Comparison of ENCODE assay signal across 1 cellular context in the genomic region with DNA sequence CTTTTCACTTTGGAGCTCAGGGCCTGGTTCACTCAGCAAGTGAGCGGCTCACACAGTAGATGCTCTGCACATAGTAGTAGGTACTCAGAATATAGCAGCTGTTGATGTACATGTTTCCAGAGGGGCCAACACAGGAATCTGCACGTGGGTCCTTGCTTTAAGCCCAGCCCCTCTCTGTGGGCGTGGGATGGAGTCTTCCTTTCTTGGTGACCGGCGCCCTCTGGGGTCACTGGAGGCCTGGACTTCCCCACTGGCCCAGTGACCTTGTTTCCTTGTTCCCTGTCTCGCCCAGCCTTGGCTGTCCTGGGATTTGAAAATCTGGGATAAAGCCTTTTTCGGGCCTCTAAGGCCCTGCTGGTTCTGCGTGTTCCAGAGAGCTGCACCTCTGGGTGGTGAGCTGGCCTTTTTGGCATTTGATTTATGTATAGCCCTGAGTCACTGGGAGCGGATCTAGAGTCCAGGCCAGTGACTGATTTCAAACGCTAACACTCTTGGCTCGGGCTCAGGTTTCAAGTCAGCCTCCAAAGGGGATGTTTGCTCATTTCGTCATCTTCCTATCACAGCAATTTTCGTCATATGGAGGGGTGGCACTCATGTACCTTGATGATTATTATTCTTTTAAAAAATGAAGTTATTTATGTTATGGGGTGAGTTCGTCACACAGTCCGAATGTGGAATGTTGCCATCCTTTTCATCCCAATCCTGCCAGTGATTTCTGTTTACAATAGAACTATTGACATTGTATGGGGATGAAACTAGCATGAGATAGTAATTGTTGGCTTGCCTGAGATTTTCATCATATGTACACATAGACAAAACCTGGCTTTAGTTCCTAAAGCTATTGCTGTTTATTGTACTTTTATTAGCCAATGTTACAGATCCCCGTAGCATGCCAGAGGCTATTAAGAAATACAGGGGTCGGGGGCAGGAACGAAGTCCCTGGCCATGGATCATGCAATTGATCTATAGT.
TF ChIP-seq lines count a peak whose summit lies in the region.

No MANE protein-coding gene starts in this region.

TF ChIP-seq in HepG2, 621 proteins besides CTCF, POLR2A, EP300 and RAD21 (continued from another document and continues in another):
- TF ChIP-seq TFE3 (CRISPR knock-in tag; IDR thresholded peaks at IDR 0.05): no peak; the same call in none of the 2 replicates
- TF ChIP-seq ZNF496 (CRISPR knock-in tag; IDR thresholded peaks at IDR 0.05; ENCODE audit: insufficient replicate concordance): no peak
- no peak for TF ChIP-seq ZNF33A (CRISPR knock-in tag; IDR thresholded peaks at IDR 0.05; ENCODE audit: borderline replicate concordance)
- TF ChIP-seq ZBTB26 (CRISPR knock-in tag; IDR thresholded peaks at IDR 0.05; ENCODE audit: borderline replicate concordance): 0 out of 2 replicates have a peak, but pooled peaks have one; percentile 34
- TF ChIP-seq, protein P1, sequence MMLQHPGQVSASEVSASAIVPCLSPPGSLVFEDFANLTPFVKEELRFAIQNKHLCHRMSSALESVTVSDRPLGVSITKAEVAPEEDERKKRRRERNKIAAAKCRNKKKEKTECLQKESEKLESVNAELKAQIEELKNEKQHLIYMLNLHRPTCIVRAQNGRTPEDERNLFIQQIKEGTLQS (CRISPR knock-in tag; IDR thresholded peaks at IDR 0.05): peak; percentile 76; the same call in 1 of the 2 replicates
- TF ChIP-seq, protein P2, sequence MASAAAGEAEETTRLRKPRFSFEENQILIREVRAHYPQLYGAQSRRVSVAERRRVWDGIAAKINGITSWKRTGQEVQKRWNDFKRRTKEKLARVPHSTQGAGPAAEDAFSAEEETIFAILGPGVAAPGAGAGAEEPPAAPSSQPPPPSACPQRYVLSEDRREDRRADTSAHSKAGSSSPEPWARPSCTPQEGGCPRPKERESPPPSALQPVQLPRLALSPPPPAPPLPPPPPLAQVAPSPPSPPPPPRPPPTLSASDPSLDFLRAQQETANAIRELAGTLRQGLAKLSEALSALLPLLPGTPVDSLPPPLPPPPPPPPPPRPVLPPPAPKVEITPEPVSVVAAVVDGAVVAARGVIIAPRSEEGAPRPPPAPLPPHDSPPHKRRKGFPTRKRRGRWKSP (CRISPR knock-in tag; IDR thresholded peaks at IDR 0.05): peak; percentile 33; the same call in 1 of the 2 replicates
- peak; percentile 84; the same call in 1 of the 2 replicates for TF ChIP-seq ZNF501 (CRISPR knock-in tag; IDR thresholded peaks at IDR 0.05)
- peak; percentile 60; the same call in 1 of the 2 replicates for TF ChIP-seq NFKBIZ (CRISPR knock-in tag; IDR thresholded peaks at IDR 0.05)
- TF ChIP-seq TMF1 (CRISPR knock-in tag; IDR thresholded peaks at IDR 0.05; ENCODE audit: low read depth): no peak
- no peak; the same call in 1 of the 2 replicates for TF ChIP-seq HDAC1 (CRISPR knock-in tag; IDR thresholded peaks at IDR 0.05)
- TF ChIP-seq NFE2 (CRISPR knock-in tag; IDR thresholded peaks at IDR 0.05): 0 out of 2 replicates have a peak, but pooled peaks have one; percentile 28
- TF ChIP-seq ZNF558 (CRISPR knock-in tag; IDR thresholded peaks at IDR 0.05; ENCODE audit: borderline replicate concordance): no peak
- TF ChIP-seq, protein P3, sequence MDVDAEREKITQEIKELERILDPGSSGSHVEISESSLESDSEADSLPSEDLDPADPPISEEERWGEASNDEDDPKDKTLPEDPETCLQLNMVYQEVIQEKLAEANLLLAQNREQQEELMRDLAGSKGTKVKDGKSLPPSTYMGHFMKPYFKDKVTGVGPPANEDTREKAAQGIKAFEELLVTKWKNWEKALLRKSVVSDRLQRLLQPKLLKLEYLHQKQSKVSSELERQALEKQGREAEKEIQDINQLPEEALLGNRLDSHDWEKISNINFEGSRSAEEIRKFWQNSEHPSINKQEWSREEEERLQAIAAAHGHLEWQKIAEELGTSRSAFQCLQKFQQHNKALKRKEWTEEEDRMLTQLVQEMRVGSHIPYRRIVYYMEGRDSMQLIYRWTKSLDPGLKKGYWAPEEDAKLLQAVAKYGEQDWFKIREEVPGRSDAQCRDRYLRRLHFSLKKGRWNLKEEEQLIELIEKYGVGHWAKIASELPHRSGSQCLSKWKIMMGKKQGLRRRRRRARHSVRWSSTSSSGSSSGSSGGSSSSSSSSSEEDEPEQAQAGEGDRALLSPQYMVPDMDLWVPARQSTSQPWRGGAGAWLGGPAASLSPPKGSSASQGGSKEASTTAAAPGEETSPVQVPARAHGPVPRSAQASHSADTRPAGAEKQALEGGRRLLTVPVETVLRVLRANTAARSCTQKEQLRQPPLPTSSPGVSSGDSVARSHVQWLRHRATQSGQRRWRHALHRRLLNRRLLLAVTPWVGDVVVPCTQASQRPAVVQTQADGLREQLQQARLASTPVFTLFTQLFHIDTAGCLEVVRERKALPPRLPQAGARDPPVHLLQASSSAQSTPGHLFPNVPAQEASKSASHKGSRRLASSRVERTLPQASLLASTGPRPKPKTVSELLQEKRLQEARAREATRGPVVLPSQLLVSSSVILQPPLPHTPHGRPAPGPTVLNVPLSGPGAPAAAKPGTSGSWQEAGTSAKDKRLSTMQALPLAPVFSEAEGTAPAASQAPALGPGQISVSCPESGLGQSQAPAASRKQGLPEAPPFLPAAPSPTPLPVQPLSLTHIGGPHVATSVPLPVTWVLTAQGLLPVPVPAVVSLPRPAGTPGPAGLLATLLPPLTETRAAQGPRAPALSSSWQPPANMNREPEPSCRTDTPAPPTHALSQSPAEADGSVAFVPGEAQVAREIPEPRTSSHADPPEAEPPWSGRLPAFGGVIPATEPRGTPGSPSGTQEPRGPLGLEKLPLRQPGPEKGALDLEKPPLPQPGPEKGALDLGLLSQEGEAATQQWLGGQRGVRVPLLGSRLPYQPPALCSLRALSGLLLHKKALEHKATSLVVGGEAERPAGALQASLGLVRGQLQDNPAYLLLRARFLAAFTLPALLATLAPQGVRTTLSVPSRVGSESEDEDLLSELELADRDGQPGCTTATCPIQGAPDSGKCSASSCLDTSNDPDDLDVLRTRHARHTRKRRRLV (CRISPR knock-in tag; IDR thresholded peaks at IDR 0.05): no peak
- no peak for TF ChIP-seq HDAC6 (IDR thresholded peaks at IDR 0.05; ENCODE audit: low read depth, low read length)
- TF ChIP-seq NCOA1 (CRISPR knock-in tag; IDR thresholded peaks at IDR 0.05): no peak
- TF ChIP-seq HDAC2 (CRISPR knock-in tag; IDR thresholded peaks at IDR 0.05): peak; percentile 49; the same call in 1 of the 2 replicates
- no peak for TF ChIP-seq U2AF2 (IDR thresholded peaks at IDR 0.05; ENCODE audit: low read depth, low read length)
- no peak for TF ChIP-seq MTF1 (CRISPR knock-in tag; IDR thresholded peaks at IDR 0.05)
- TF ChIP-seq GATAD2A (CRISPR knock-in tag; IDR thresholded peaks at IDR 0.05): peak; percentile 90
- peak in 1 of 2 experiments; percentile 72; a peak in 1 of 4 replicates for TF ChIP-seq NR2F1 (CRISPR knock-in tag; IDR thresholded peaks at IDR 0.05)
- no peak for TF ChIP-seq UBTF (CRISPR knock-in tag; IDR thresholded peaks at IDR 0.05)
- TF ChIP-seq ZKSCAN8 (CRISPR knock-in tag; IDR thresholded peaks at IDR 0.05; ENCODE audit: borderline replicate concordance): no peak
- no peak for TF ChIP-seq ZNF704 (CRISPR knock-in tag; IDR thresholded peaks at IDR 0.05; ENCODE audit: borderline replicate concordance)
- TF ChIP-seq ZBTB38 (CRISPR knock-in tag; IDR thresholded peaks at IDR 0.05): peak; percentile 26; the same call in 1 of the 2 replicates
- no peak for TF ChIP-seq PRMT3 (CRISPR knock-in tag; IDR thresholded peaks at IDR 0.05; ENCODE audit: borderline replicate concordance, low read depth)
- peak; percentile 94 for TF ChIP-seq SALL1 (CRISPR knock-in tag; IDR thresholded peaks at IDR 0.05)
- TF ChIP-seq ZNF24 (IDR thresholded peaks at IDR 0.05): no peak
- peak; percentile 68 for TF ChIP-seq ZKSCAN1 (IDR thresholded peaks at IDR 0.05; ENCODE audit: low read length)
- peak; percentile 85 for TF ChIP-seq CEBPG (CRISPR knock-in tag; IDR thresholded peaks at IDR 0.05)
- TF ChIP-seq GMEB1 (CRISPR knock-in tag; IDR thresholded peaks at IDR 0.05; ENCODE audit: borderline replicate concordance): no peak
- no peak for TF ChIP-seq ZBTB1 (CRISPR knock-in tag; IDR thresholded peaks at IDR 0.05; ENCODE audit: borderline replicate concordance)
- no peak for TF ChIP-seq ZNF614 (CRISPR knock-in tag; IDR thresholded peaks at IDR 0.05; ENCODE audit: borderline replicate concordance)
- TF ChIP-seq, protein P4, sequence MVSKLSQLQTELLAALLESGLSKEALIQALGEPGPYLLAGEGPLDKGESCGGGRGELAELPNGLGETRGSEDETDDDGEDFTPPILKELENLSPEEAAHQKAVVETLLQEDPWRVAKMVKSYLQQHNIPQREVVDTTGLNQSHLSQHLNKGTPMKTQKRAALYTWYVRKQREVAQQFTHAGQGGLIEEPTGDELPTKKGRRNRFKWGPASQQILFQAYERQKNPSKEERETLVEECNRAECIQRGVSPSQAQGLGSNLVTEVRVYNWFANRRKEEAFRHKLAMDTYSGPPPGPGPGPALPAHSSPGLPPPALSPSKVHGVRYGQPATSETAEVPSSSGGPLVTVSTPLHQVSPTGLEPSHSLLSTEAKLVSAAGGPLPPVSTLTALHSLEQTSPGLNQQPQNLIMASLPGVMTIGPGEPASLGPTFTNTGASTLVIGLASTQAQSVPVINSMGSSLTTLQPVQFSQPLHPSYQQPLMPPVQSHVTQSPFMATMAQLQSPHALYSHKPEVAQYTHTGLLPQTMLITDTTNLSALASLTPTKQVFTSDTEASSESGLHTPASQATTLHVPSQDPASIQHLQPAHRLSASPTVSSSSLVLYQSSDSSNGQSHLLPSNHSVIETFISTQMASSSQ (IDR thresholded peaks at IDR 0.05; ENCODE audit: low read depth): 0 out of 2 replicates have a peak, but pooled peaks have one; percentile 32
- TF ChIP-seq, protein P4 (CRISPR knock-in tag; IDR thresholded peaks at IDR 0.05; ENCODE audit: borderline replicate concordance): peak; percentile 54; the same call in 1 of the 2 replicates
- peak; percentile 31; the same call in 1 of the 2 replicates for TF ChIP-seq ZNF350 (CRISPR knock-in tag; IDR thresholded peaks at IDR 0.05; ENCODE audit: borderline replicate concordance, low read depth)
